10 cellular contexts compared by ENCODE assay signal in genomic region chr14:99537399-99537798, GRCh38. TPM values are rescaled to one million over a fixed set of nuclear protein-coding genes. Genes with fewer than 3 reads are reported as not detected.
DNase-seq lines count a peak whose midpoint lies in the region; ATAC-seq and TF ChIP-seq lines count a peak whose summit lies in the region.
"Had no signal": no experiment of that assay in that cellular context is flagged by ENCODE, and none has a peak within 500 bp of the region (broad histone marks: within the 10 kb centered on the region; RNA-seq: fewer than 3 reads in every experiment).

No MANE protein-coding gene starts in this region.

- H3K27me3 ChIP-seq in GM23338 (ENCODE audit: insufficient read depth): no peaks in the 10 kb centered on the region
- H3K27me3 ChIP-seq in Peyer's patch: no peaks in the 10 kb centered on the region

- H3K79me2 ChIP-seq in GM23338 (replicated peaks; ENCODE audit: insufficient read depth): peaks cover 53% of the 10 kb centered on the region

- peaks cover 18% of the 10 kb centered on the region for H3K27me3 Mint-ChIP-seq in GM23338 (ENCODE audit: insufficient read depth, low read depth, poor library complexity)

- no peak overlapping the region for H3K4me2 ChIP-seq in GM23338

- H3K9me3 ChIP-seq in Peyer's patch: no peaks in the 10 kb centered on the region
- H3K9me3 ChIP-seq: thoracic aorta had no signal

- H4K20me1 ChIP-seq in GM23338 (replicated peaks; ENCODE audit: insufficient read depth): no peaks in the 10 kb centered on the region; the same call in 1 of the 2 replicates

- no peak for TF ChIP-seq CTCF in GM23338 (conservative IDR thresholded peaks at IDR 0.05; ENCODE audit: low read depth in 2 of 2)
- TF ChIP-seq CTCF in Peyer's patch (IDR thresholded peaks at IDR 0.05): no peak

- ATAC-seq in GM23338: peak; percentile 71

- H3K4me1 Mint-ChIP-seq in GM23338: peaks cover 34% of the 10 kb centered on the region

- no peak for TF ChIP-seq POLR2A in Peyer's patch (IDR thresholded peaks at IDR 0.05)

- DNase-seq in GM23338 (ENCODE audit: low spot score) (peak; percentile 62), T1000 (lab: John Stamatoyannopoulos, UW) (peak; percentile 35), glomerular visceral epithelial cell (ENCODE audit: extremely low spot score) (peak; percentile 90), renal cortical epithelial cell (ENCODE audit: low read depth) (peak; percentile 53), NCI-H146 (lab: John Stamatoyannopoulos, UW) (no peak), posterior cingulate gyrus (no peak), NCI-H2171 treated with DMSO at 0.1 percent for 48 hours (lab: John Stamatoyannopoulos, UW) (no peak), Peyer's patch (no peak)
- DNase-seq: activated CD4-positive, CD25-positive, alpha-beta regulatory T cell treated with anti-CD3 and anti-CD28 coated beads, Interleukin-2, amount 50 U/mL, for 72 hours had no signal

- H3K4me1 ChIP-seq in GM23338 (ENCODE audit: insufficient read depth) (peaks cover 6% of the 10 kb centered on the region), Peyer's patch (peaks cover 0 to 26% (median 0%) of the 10 kb centered on the region in 4 donors)

- H3K36me3 ChIP-seq in GM23338 (ENCODE audit: insufficient read depth) (no peaks in the 10 kb centered on the region), Peyer's patch (no peaks in the 10 kb centered on the region)
- H3K36me3 ChIP-seq: thoracic aorta had no signal

- H3K9me3 Mint-ChIP-seq in GM23338: no peaks in the 10 kb centered on the region

- H3K4me3 ChIP-seq in GM23338 (no peak overlapping the region), Peyer's patch (no peak overlapping the region)
- H3K4me3 ChIP-seq: thoracic aorta had no signal

- no peaks in the 10 kb centered on the region for H3F3A ChIP-seq in GM23338 (replicated peaks; ENCODE audit: low read depth)

- H3K36me3 Mint-ChIP-seq in GM23338 (ENCODE audit: low read depth): no peaks in the 10 kb centered on the region

- H3K4me3 Mint-ChIP-seq in GM23338: no peak overlapping the region

- no peak overlapping the region for H2AFZ ChIP-seq in GM23338

- H3K27ac ChIP-seq in GM23338 (ENCODE audit: low read depth) (no peak overlapping the region), Peyer's patch (peak overlapping the region in 1 of 4 donors; percentile 67)
- H3K27ac ChIP-seq: thoracic aorta had no signal

- no peaks in the 10 kb centered on the region for H3K9me2 ChIP-seq in GM23338 (ENCODE audit: insufficient read depth)

- 0 out of 2 replicates have a peak overlapping the region, but pooled peaks have one; percentile 56 for H3K27ac Mint-ChIP-seq in GM23338

- intact Hi-C loops in posterior cingulate gyrus (cut with DNase I): no loop called here

TF ChIP-seq in GM23338, 12 proteins besides CTCF, POLR2A, EP300 and RAD21:
- no peak for TF ChIP-seq ZNF114 (CRISPR knock-in tag; IDR thresholded peaks at IDR 0.05)
- no peak for TF ChIP-seq POLR2AphosphoS5 (IDR thresholded peaks at IDR 0.05; ENCODE audit: low read depth)
- TF ChIP-seq, protein P1, sequence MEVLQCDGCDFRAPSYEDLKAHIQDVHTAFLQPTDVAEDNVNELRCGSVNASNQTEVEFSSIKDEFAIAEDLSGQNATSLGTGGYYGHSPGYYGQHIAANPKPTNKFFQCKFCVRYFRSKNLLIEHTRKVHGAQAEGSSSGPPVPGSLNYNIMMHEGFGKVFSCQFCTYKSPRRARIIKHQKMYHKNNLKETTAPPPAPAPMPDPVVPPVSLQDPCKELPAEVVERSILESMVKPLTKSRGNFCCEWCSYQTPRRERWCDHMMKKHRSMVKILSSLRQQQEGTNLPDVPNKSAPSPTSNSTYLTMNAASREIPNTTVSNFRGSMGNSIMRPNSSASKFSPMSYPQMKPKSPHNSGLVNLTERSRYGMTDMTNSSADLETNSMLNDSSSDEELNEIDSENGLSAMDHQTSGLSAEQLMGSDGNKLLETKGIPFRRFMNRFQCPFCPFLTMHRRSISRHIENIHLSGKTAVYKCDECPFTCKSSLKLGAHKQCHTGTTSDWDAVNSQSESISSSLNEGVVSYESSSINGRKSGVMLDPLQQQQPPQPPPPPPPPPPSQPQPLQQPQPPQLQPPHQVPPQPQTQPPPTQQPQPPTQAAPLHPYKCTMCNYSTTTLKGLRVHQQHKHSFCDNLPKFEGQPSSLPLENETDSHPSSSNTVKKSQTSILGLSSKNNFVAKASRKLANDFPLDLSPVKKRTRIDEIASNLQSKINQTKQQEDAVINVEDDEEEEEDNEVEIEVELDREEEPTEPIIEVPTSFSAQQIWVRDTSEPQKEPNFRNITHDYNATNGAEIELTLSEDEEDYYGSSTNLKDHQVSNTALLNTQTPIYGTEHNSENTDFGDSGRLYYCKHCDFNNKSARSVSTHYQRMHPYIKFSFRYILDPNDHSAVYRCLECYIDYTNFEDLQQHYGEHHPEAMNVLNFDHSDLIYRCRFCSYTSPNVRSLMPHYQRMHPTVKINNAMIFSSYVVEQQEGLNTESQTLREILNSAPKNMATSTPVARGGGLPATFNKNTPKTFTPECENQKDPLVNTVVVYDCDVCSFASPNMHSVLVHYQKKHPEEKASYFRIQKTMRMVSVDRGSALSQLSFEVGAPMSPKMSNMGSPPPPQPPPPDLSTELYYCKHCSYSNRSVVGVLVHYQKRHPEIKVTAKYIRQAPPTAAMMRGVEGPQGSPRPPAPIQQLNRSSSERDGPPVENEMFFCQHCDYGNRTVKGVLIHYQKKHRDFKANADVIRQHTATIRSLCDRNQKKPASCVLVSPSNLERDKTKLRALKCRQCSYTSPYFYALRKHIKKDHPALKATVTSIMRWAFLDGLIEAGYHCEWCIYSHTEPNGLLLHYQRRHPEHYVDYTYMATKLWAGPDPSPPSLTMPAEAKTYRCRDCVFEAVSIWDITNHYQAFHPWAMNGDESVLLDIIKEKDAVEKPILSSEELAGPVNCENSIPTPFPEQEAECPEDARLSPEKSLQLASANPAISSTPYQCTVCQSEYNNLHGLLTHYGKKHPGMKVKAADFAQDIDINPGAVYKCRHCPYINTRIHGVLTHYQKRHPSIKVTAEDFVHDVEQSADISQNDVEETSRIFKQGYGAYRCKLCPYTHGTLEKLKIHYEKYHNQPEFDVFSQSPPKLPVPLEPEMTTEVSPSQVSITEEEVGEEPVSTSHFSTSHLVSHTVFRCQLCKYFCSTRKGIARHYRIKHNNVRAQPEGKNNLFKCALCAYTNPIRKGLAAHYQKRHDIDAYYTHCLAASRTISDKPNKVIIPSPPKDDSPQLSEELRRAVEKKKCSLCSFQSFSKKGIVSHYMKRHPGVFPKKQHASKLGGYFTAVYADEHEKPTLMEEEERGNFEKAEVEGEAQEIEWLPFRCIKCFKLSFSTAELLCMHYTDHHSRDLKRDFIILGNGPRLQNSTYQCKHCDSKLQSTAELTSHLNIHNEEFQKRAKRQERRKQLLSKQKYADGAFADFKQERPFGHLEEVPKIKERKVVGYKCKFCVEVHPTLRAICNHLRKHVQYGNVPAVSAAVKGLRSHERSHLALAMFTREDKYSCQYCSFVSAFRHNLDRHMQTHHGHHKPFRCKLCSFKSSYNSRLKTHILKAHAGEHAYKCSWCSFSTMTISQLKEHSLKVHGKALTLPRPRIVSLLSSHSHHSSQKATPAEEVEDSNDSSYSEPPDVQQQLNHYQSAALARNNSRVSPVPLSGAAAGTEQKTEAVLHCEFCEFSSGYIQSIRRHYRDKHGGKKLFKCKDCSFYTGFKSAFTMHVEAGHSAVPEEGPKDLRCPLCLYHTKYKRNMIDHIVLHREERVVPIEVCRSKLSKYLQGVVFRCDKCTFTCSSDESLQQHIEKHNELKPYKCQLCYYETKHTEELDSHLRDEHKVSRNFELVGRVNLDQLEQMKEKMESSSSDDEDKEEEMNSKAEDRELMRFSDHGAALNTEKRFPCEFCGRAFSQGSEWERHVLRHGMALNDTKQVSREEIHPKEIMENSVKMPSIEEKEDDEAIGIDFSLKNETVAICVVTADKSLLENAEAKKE (CRISPR knock-in tag; IDR thresholded peaks at IDR 0.05): no peak
TF ChIP-seq in GM23338: peak in this region for 0.

RNA-seq across cellular contexts. Expression of gene CCNK, which starts 56.2 kb away (rescaled TPM):
- 54.0 and 63.4 TPM in 2 replicates for total RNA-seq in GM23338 (2014; rRNA removed; shearing (Covaris generic))
- 57.8 and 60.6 TPM in 2 replicates for polyA plus RNA-seq in GM23338 (2016; fragmentation: Nextera tagmentation; extraction: Ambion mirVana)
- total RNA-seq in renal cortical epithelial cell: 25.2 and 49.1 TPM in 2 replicates
- 10 to 100 TPM; 25.7 to 61.9 (median 37.0) TPM for total RNA-seq in Peyer's patch

RNA-seq across cellular contexts. Expression of gene SETD3, which starts 56.7 kb away (rescaled TPM):
- total RNA-seq in GM23338 (2014; rRNA removed; shearing (Covaris generic)): 68.0 and 76.2 TPM in 2 replicates
- 35.7 and 40.7 TPM in 2 replicates for polyA plus RNA-seq in GM23338 (2016; fragmentation: Nextera tagmentation; extraction: Ambion mirVana)
- total RNA-seq in renal cortical epithelial cell: 85.9 and 96.7 TPM in 2 replicates
- 100 to 1,000 TPM in 1 of 4 donors, 10 to 100 TPM in 3; 61.9 to 120 (median 68.8) TPM for total RNA-seq in Peyer's patch

Comparison
In these comparisons a context has a peak if more than half of its experiments do, and no peak if none do; other contexts are left out.
1. DNase-seq: peak in GM23338 (single experiment), T1000 (single experiment), glomerular visceral epithelial cell (single experiment) and renal cortical epithelial cell (single experiment); none in NCI-H146 (single experiment), posterior cingulate gyrus (0 of 10), NCI-H2171 treated with DMSO at 0.1 percent for 48 hours (single experiment) and Peyer's patch (0 of 3).